ENCODE assay signal across 9 cellular contexts in genomic region chr16:79334127-79334526, GRCh38.
DNase-seq lines count a peak whose midpoint lies in the region; ATAC-seq and TF ChIP-seq lines count a peak whose summit lies in the region.
"Had no signal": no experiment of that assay in that cellular context is flagged by ENCODE, and none has a peak within 500 bp of the region (broad histone marks: within the 10 kb centered on the region; RNA-seq: fewer than 3 reads in every experiment).

No MANE protein-coding gene starts in this region.

- peaks cover under 1% of the 10 kb centered on the region for H3K9me3 Mint-ChIP-seq in activated naive CD4-positive, alpha-beta T cell treated with anti-CD3 and anti-CD28 coated beads for 36 hours

- no peak for ATAC-seq in left lobe of liver
- ATAC-seq: stimulated activated naive B cell treated with anti-CD40 and anti-IgM and Interleukin-4, amounts not matched to agents 10 μg/mL and 1 μg/mL and 100 μg/mL, for 72 hours had no signal

- H3K4me1 Mint-ChIP-seq in activated naive CD4-positive, alpha-beta T cell treated with anti-CD3 and anti-CD28 coated beads for 36 hours (ENCODE audit: low read depth), result no peaks in the 10 kb centered on the region

- WGBS in smooth muscle cell (ENCODE audit: low lambda C conversion rate), result 66% methylated on average over 13 of the region's 13 CpGs

- no peak for DNase-seq in GM12865 (ENCODE audit: low read depth)
- DNase-seq in activated naive CD4-positive, alpha-beta T cell treated with anti-CD3 and anti-CD28 coated beads for 36 hours, result peak; percentile 42
- DNase-seq in smooth muscle cell (lab: John Stamatoyannopoulos, UW; ENCODE audit: unreplicated experiment), result no peak
- DNase-seq in mucosa of gallbladder (ENCODE audit: low spot score), result no peak
- no peak for DNase-seq in left lobe of liver (ENCODE audit: low spot score)
- DNase-seq in colonic mucosa, result no peak
- no peak for DNase-seq in GM03348 (ENCODE audit: low spot score)
- DNase-seq: stimulated activated naive B cell treated with anti-CD40 and anti-IgM and Interleukin-4, amounts not matched to agents 10 μg/mL and 1 μg/mL and 100 μg/mL, for 72 hours had no signal

- H3K27ac Mint-ChIP-seq in activated naive CD4-positive, alpha-beta T cell treated with anti-CD3 and anti-CD28 coated beads for 36 hours, result no peak overlapping the region
- H3K27ac Mint-ChIP-seq: stimulated activated naive B cell treated with anti-CD40 and anti-IgM and Interleukin-4, amounts not matched to agents 10 μg/mL and 1 μg/mL and 100 μg/mL, for 72 hours had no signal

- peaks cover 2% of the 10 kb centered on the region for H3K27me3 Mint-ChIP-seq in activated naive CD4-positive, alpha-beta T cell treated with anti-CD3 and anti-CD28 coated beads for 36 hours (ENCODE audit: low read depth)

- no peak overlapping the region for H3K4me2 ChIP-seq in smooth muscle cell

- no peak overlapping the region for H3K9ac ChIP-seq in smooth muscle cell (ENCODE audit: low read depth)
- H3K9ac ChIP-seq in colonic mucosa (ENCODE audit: low read depth in 2 of 2, low read length in 2 of 2), result no peak overlapping the region

- H3K9me3 ChIP-seq in smooth muscle cell (replicated peaks; ENCODE audit: low read depth), result no peaks in the 10 kb centered on the region
- H3K9me3 ChIP-seq in colonic mucosa, result no peaks in the 10 kb centered on the region

- H3K27me3 ChIP-seq in smooth muscle cell (ENCODE audit: low read depth) (no peaks in the 10 kb centered on the region), colonic mucosa (no peaks in the 10 kb centered on the region)

- no peak overlapping the region for H3K27ac ChIP-seq in smooth muscle cell (ENCODE audit: low read depth)
- H3K27ac ChIP-seq in colonic mucosa, result no peak overlapping the region

- H3K36me3 ChIP-seq in smooth muscle cell (ENCODE audit: low read depth) (no peaks in the 10 kb centered on the region), colonic mucosa (no peaks in the 10 kb centered on the region)

- intact Hi-C loops in activated naive CD4-positive, alpha-beta T cell treated with anti-CD3 and anti-CD28 coated beads for 36 hours (cut with micrococcal nuclease), result no loop called here
- intact Hi-C loops in colonic mucosa (cut with DNase I), result no loop called here

- no peak overlapping the region for H2AFZ ChIP-seq in smooth muscle cell (ENCODE audit: low read depth)

- no peak overlapping the region for H3K4me3 Mint-ChIP-seq in activated naive CD4-positive, alpha-beta T cell treated with anti-CD3 and anti-CD28 coated beads for 36 hours
- H3K4me3 Mint-ChIP-seq: stimulated activated naive B cell treated with anti-CD40 and anti-IgM and Interleukin-4, amounts not matched to agents 10 μg/mL and 1 μg/mL and 100 μg/mL, for 72 hours had no signal

- CTCF ChIA-PET in activated naive CD4-positive, alpha-beta T cell treated with anti-CD3 and anti-CD28 coated beads for 36 hours (lab: Charles Lee), result interaction anchor here (0.6 to 1.4 kb wide), 6 partner anchors 10 to 93 kb away, joined by 3 to 4 read pairs (median 3); no protein-coding TSS in a partner anchor

- no peaks in the 10 kb centered on the region for H3K36me3 Mint-ChIP-seq in activated naive CD4-positive, alpha-beta T cell treated with anti-CD3 and anti-CD28 coated beads for 36 hours (ENCODE audit: low read depth)
- H3K36me3 Mint-ChIP-seq: stimulated activated naive B cell treated with anti-CD40 and anti-IgM and Interleukin-4, amounts not matched to agents 10 μg/mL and 1 μg/mL and 100 μg/mL, for 72 hours had no signal

- H3K4me3 ChIP-seq in GM12865 (ENCODE audit: low read depth, low read length) (no peak overlapping the region), smooth muscle cell (no peak overlapping the region), colonic mucosa (no peak overlapping the region)

- peaks cover 3% of the 10 kb centered on the region for H3K4me1 ChIP-seq in smooth muscle cell (ENCODE audit: low read depth)
- H3K4me1 ChIP-seq in colonic mucosa, result no peaks in the 10 kb centered on the region

- no peaks in the 10 kb centered on the region for H4K20me1 ChIP-seq in smooth muscle cell (ENCODE audit: low read depth)

- H3F3A ChIP-seq in smooth muscle cell (ENCODE audit: low read depth), result no peaks in the 10 kb centered on the region

- TF ChIP-seq CTCF in GM12865 (IDR thresholded peaks at IDR 0.05; ENCODE audit: insufficient read depth, low read depth, low read length, missing control alignments) (peak; percentile 32), LNCAP (IDR thresholded peaks at IDR 0.05) (peak; percentile 43; the same call in 1 of the 2 replicates), smooth muscle cell (IDR thresholded peaks at IDR 0.05; ENCODE audit: borderline replicate concordance, insufficient read depth, poor library complexity, severe bottlenecking) (peak; percentile 34), colonic mucosa (IDR thresholded peaks at IDR 0.05) (no peak)

- H3K79me2 ChIP-seq in smooth muscle cell (ENCODE audit: low read depth), result no peaks in the 10 kb centered on the region
